In genomic region chr2:176753752-176754474, GRCh38 we compare ENCODE assay signal across 14 cellular contexts.
DNase-seq lines count a peak whose midpoint lies in the region; ATAC-seq and TF ChIP-seq lines count a peak whose summit lies in the region.
"Had no signal": no experiment of that assay in that cellular context is flagged by ENCODE, and none has a peak within 500 bp of the region (broad histone marks: within the 10 kb centered on the region; RNA-seq: fewer than 3 reads in every experiment).

No MANE protein-coding gene starts in this region.

- H3K27me3 Mint-ChIP-seq in activated naive CD8-positive, alpha-beta T cell treated with anti-CD3 and anti-CD28 coated beads, Interleukin-2, amount 10 ng/mL, durations not matched to agents 7 days and 5 days, result peaks cover 3% of the 10 kb centered on the region

- intact Hi-C loops in lower lobe of right lung (cut with DNase I), result no loop called here

- H3K36me3 ChIP-seq in Karpas-422 (ENCODE audit: insufficient read depth, low read length), result 0 out of 2 replicates have a peak, but pooled peaks cover 4% of the 10 kb centered on the region
- no peaks in the 10 kb centered on the region for H3K36me3 ChIP-seq in lower lobe of right lung
- H3K36me3 ChIP-seq: SJCRH30 had no signal

- peak overlapping the region; percentile 60 for H3K9ac ChIP-seq in Karpas-422 (ENCODE audit: low read length)

- no peak for TF ChIP-seq CTCF in lower lobe of right lung (IDR thresholded peaks at IDR 0.05)

- peak overlapping the region; percentile 98 for H3K27ac ChIP-seq in Karpas-422 (ENCODE audit: low read length)
- no peak overlapping the region for H3K27ac ChIP-seq in lower lobe of right lung
- H3K27ac ChIP-seq: SJCRH30 had no signal

- no peak overlapping the region for H3K27ac Mint-ChIP-seq in activated naive CD8-positive, alpha-beta T cell treated with anti-CD3 and anti-CD28 coated beads, Interleukin-2, amount 10 ng/mL, durations not matched to agents 7 days and 5 days
- H3K27ac Mint-ChIP-seq: activated naive CD4-positive, alpha-beta T cell treated with anti-CD3 and anti-CD28 coated beads, Interleukin-2, amount 50 U/mL, for 72 hours had no signal

- POLR2A ChIA-PET in activated naive CD8-positive, alpha-beta T cell treated with anti-CD3 and anti-CD28 coated beads, Interleukin-2, amount 10 ng/mL, durations not matched to agents 7 days and 5 days (lab: Charles Lee), result no interaction called here

- H3K9me3 Mint-ChIP-seq in activated naive CD8-positive, alpha-beta T cell treated with anti-CD3 and anti-CD28 coated beads, Interleukin-2, amount 10 ng/mL, durations not matched to agents 7 days and 5 days, result peaks cover 2% of the 10 kb centered on the region
- H3K9me3 Mint-ChIP-seq: activated naive CD4-positive, alpha-beta T cell treated with anti-CD3 and anti-CD28 coated beads, Interleukin-2, amount 50 U/mL, for 72 hours had no signal

- peak; percentile 80 to 83 for DNase-seq in AML-193 (lab: John Stamatoyannopoulos, UW)
- DNase-seq in Karpas-422, result peak; percentile 93
- DNase-seq in activated naive CD8-positive, alpha-beta T cell treated with anti-CD3 and anti-CD28 coated beads, Interleukin-2, amount 10 ng/mL, durations not matched to agents 7 days and 5 days, result no peak
- no peak for DNase-seq in lower lobe of right lung
- DNase-seq in activated gamma-delta T cell (lab: John Stamatoyannopoulos, UW), result no peak
- no peak for DNase-seq in NCI-H2081 (lab: John Stamatoyannopoulos, UW)
- DNase-seq: GDM1; NCI-H1105 treated with DMSO at 0.1 percent for 48 hours; NCI-H345; SJCRH30; stimulated activated CD4-positive, alpha-beta T cell treated with anti-CD3 and anti-CD28 coated beads, Interleukin-15, amount 100 ng/mL, for 24 hours had no signal

- H4K20me1 ChIP-seq in Karpas-422 (ENCODE audit: insufficient read depth, low read depth, low read length), result no peaks in the 10 kb centered on the region

- peaks cover 10% of the 10 kb centered on the region for H3K4me1 Mint-ChIP-seq in activated naive CD8-positive, alpha-beta T cell treated with anti-CD3 and anti-CD28 coated beads, Interleukin-2, amount 10 ng/mL, durations not matched to agents 7 days and 5 days

- H3K27me3 ChIP-seq in Karpas-422 (ENCODE audit: low read length), result no peaks in the 10 kb centered on the region
- H3K27me3 ChIP-seq in lower lobe of right lung (ENCODE audit: low read depth), result no peaks in the 10 kb centered on the region

- no peak overlapping the region for H3K4me3 Mint-ChIP-seq in activated naive CD8-positive, alpha-beta T cell treated with anti-CD3 and anti-CD28 coated beads, Interleukin-2, amount 10 ng/mL, durations not matched to agents 7 days and 5 days

- H3K79me2 ChIP-seq in Karpas-422 (ENCODE audit: low read length), result no peaks in the 10 kb centered on the region

- no peaks in the 10 kb centered on the region for H3K36me3 Mint-ChIP-seq in activated naive CD8-positive, alpha-beta T cell treated with anti-CD3 and anti-CD28 coated beads, Interleukin-2, amount 10 ng/mL, durations not matched to agents 7 days and 5 days
- H3K36me3 Mint-ChIP-seq: activated naive CD4-positive, alpha-beta T cell treated with anti-CD3 and anti-CD28 coated beads, Interleukin-2, amount 50 U/mL, for 72 hours had no signal

- H2AFZ ChIP-seq in Karpas-422 (ENCODE audit: low read length), result no peak overlapping the region

- H3K9me3 ChIP-seq in Karpas-422 (ENCODE audit: low read length) (no peaks in the 10 kb centered on the region), lower lobe of right lung (no peaks in the 10 kb centered on the region)
- H3K9me3 ChIP-seq: SJCRH30 had no signal

- H3K4me1 ChIP-seq in Karpas-422 (ENCODE audit: low read length) (peaks cover 98% of the 10 kb centered on the region), lower lobe of right lung (no peaks in the 10 kb centered on the region)
- H3K4me1 ChIP-seq: SJCRH30 had no signal

- H3K4me2 ChIP-seq in Karpas-422 (ENCODE audit: low read depth, low read length, poor library complexity, severe bottlenecking), result peak overlapping the region; percentile 57

- H3K4me3 ChIP-seq in Karpas-422 (ENCODE audit: low read length) (no peak overlapping the region), lower lobe of right lung (no peak overlapping the region)
- H3K4me3 ChIP-seq: SJCRH30 had no signal

- peak; percentile 22 for ATAC-seq in activated naive CD8-positive, alpha-beta T cell treated with anti-CD3 and anti-CD28 coated beads, Interleukin-2, amount 10 ng/mL, durations not matched to agents 7 days and 5 days (ENCODE audit: low read depth)
- ATAC-seq in lower lobe of right lung (peak; percentile 50 to 56), HG03460 (IDR thresholded peaks at IDR 0.05; ENCODE audit: unreplicated experiment) (no peak), GM19035 (IDR thresholded peaks at IDR 0.05; ENCODE audit: unreplicated experiment) (no peak)
- ATAC-seq: activated naive CD4-positive, alpha-beta T cell treated with anti-CD3 and anti-CD28 coated beads, Interleukin-2, amount 50 U/mL, for 72 hours had no signal

- no peaks in the 10 kb centered on the region for H3K9me2 ChIP-seq in Karpas-422 (replicated peaks; ENCODE audit: insufficient read depth, low read length)

Comparison
In these comparisons a context has a peak if more than half of its experiments do, and no peak if none do; other contexts are left out.
1. DNase-seq: peak in AML-193 (2 of 2) and Karpas-422 (single experiment); none in activated naive CD8-positive, alpha-beta T cell treated with anti-CD3 and anti-CD28 coated beads, Interleukin-2, amount 10 ng/mL, durations not matched to agents 7 days and 5 days (single experiment), lower lobe of right lung (single experiment), activated gamma-delta T cell (single experiment) and NCI-H2081 (0 of 2).
2. ATAC-seq: peak in activated naive CD8-positive, alpha-beta T cell treated with anti-CD3 and anti-CD28 coated beads, Interleukin-2, amount 10 ng/mL, durations not matched to agents 7 days and 5 days (single experiment) and lower lobe of right lung (2 of 2); none in HG03460 (single experiment) and GM19035 (single experiment).